In genomic region chr10:62512732-62513475, GRCh38 we compare ENCODE assay signal across 23 cellular contexts.
A peak's percentile ranks its signal among the peaks of the same experiment; 100 is the strongest.
DNase-seq lines count a peak whose midpoint lies in the region; ATAC-seq, FAIRE-seq and TF ChIP-seq lines count a peak whose summit lies in the region.
"Had no signal": no experiment of that assay in that cellular context is flagged by ENCODE, and none has a peak within 500 bp of the region (broad histone marks: within the 10 kb centered on the region; RNA-seq: fewer than 3 reads in every experiment).

No MANE protein-coding gene starts in this region.

- no peaks in the 10 kb centered on the region for H3K79me1 ChIP-seq in neuronal stem cell (ENCODE audit: low read depth, low read length)

- H4K8ac ChIP-seq in neuronal stem cell (ENCODE audit: low read depth, low read length) = no peak overlapping the region

- no peak overlapping the region for H2BK120ac ChIP-seq in neuronal stem cell (ENCODE audit: low read depth, low read length)

- no peak overlapping the region for H3K23ac ChIP-seq in neuronal stem cell (ENCODE audit: low read depth, low read length, poor library complexity)

- H3K36me3 ChIP-seq in mammary epithelial cell (ENCODE audit: insufficient read depth, low read length) (no peaks in the 10 kb centered on the region), neuronal stem cell (replicated peaks in 1 of 2; ENCODE audit: control insufficient read depth in 2 of 2, insufficient read depth in 2 of 2, low read length in 2 of 2) (no peaks in the 10 kb centered on the region)
- H3K36me3 ChIP-seq: right atrium auricular region, stomach had no signal

- no peaks in the 10 kb centered on the region for H3K9me3 ChIP-seq in mammary epithelial cell (replicated peaks; ENCODE audit: insufficient read depth, low read length)
- no peaks in the 10 kb centered on the region for H3K9me3 ChIP-seq in neuronal stem cell (replicated peaks in 1 of 2; ENCODE audit: control insufficient read depth in 2 of 2, insufficient read depth in 1 of 2, low read depth in 1 of 2, low read length in 2 of 2)
- H3K9me3 ChIP-seq: right atrium auricular region, stomach had no signal

- H3K4me3 Mint-ChIP-seq in MCF 10A (ENCODE audit: unreplicated experiment) = no peak overlapping the region
- H3K4me3 Mint-ChIP-seq: activated naive CD8-positive, alpha-beta T cell treated with anti-CD3 and anti-CD28 coated beads for 36 hours; activated T-helper 17 cell treated with anti-CD3 and anti-CD28 coated beads, Interleukin-2, amount 50 U/mL, for 72 hours; HFFc6; naive B cell; T-helper 17 cell; type B pancreatic cell had no signal

- no peak overlapping the region for H4K91ac ChIP-seq in neuronal stem cell (ENCODE audit: low read depth, low read length, poor library complexity)

- no peak overlapping the region for H2BK12ac ChIP-seq in neuronal stem cell (ENCODE audit: low read length)

- DNase-seq in mammary epithelial cell (peak; percentile 52), MCF 10A (ENCODE audit: unreplicated experiment) (no peak), RCC 7860 (ENCODE audit: low spot score) (peak; percentile 88), iris pigment epithelial cell (ENCODE audit: low read depth) (peak; percentile 10), urothelium cell line (ENCODE audit: low spot score) (no peak), neuronal stem cell (ENCODE audit: low spot score) (no peak), SHP77 (lab: John Stamatoyannopoulos, UW) (no peak)
- DNase-seq: 8988T; activated CD4-positive, alpha-beta T cell treated with anti-CD3 and anti-CD28 coated beads for 48 hours; activated naive CD8-positive, alpha-beta T cell treated with anti-CD3 and anti-CD28 coated beads for 36 hours; HFFc6; mesendoderm; naive B cell; NCI-H1105 treated with DMSO at 0.1 percent for 48 hours; NCI-H2107; NK-92 treated with Interleukin-12 subunit alpha and Interleukin-12 subunit beta, amount 100 ng/mL, for 24 hours; stomach; T-helper 17 cell had no signal

- H3K4ac ChIP-seq in neuronal stem cell (ENCODE audit: low read length) = no peak overlapping the region

- TF ChIP-seq CTCF in mammary epithelial cell (conservative IDR thresholded peaks at IDR 0.05 in 1 of 2, IDR thresholded peaks at IDR 0.05 in 1 of 2; ENCODE audit: extremely low read depth in 1 of 2, insufficient read depth in 1 of 2, low read depth in 1 of 2, low read length in 2 of 2) = no peak
- TF ChIP-seq CTCF in MCF 10A (IDR thresholded peaks at IDR 0.05; ENCODE audit: unreplicated experiment) = no peak

- 84% methylated on average over 5 of the region's 5 CpGs for WGBS in mammary epithelial cell (ENCODE audit: low coverage, missing lambda C conversion rate)
- WGBS in neuronal stem cell (ENCODE audit: extremely low coverage in 2 of 2, insufficient read length in 2 of 2, insufficient replicate concordance in 1 of 2), 2 donors = no CpG with 5 or more reads among the region's 5 CpGs

- dilution Hi-C loops in mammary epithelial cell (cut with HindIII; ENCODE audit: low sequenced_read_pairs) = no loop called here

- BruUV-seq in mammary epithelial cell (replicated peaks; lab: Mats Ljungman, UMichigan) (no TSS peak), MCF 10A (replicated peaks; lab: Mats Ljungman, UMichigan) (no TSS peak)

- no peak overlapping the region for H2AK5ac ChIP-seq in neuronal stem cell (ENCODE audit: low read depth, low read length)

- peaks cover 8% of the 10 kb centered on the region for H3K27me3 Mint-ChIP-seq in MCF 10A (ENCODE audit: insufficient read depth, unreplicated experiment)
- H3K27me3 Mint-ChIP-seq: activated naive CD8-positive, alpha-beta T cell treated with anti-CD3 and anti-CD28 coated beads for 36 hours had no signal

- H3K9ac ChIP-seq in mammary epithelial cell (ENCODE audit: insufficient read depth, low read length) = no peak overlapping the region
- no peak overlapping the region for H3K9ac ChIP-seq in neuronal stem cell (ENCODE audit: low read depth, low read length, poor library complexity)

- no peak overlapping the region for H2BK15ac ChIP-seq in neuronal stem cell (ENCODE audit: low read length)

- no peaks in the 10 kb centered on the region for H4K20me1 ChIP-seq in mammary epithelial cell (ENCODE audit: insufficient read depth, low read length)

- no peak overlapping the region for H3K27ac Mint-ChIP-seq in MCF 10A (ENCODE audit: low read depth, unreplicated experiment)
- H3K27ac Mint-ChIP-seq: activated naive CD8-positive, alpha-beta T cell treated with anti-CD3 and anti-CD28 coated beads for 36 hours; activated T-helper 17 cell treated with anti-CD3 and anti-CD28 coated beads, Interleukin-2, amount 50 U/mL, for 72 hours; HFFc6; T-helper 17 cell; type B pancreatic cell had no signal

- peaks cover 8% of the 10 kb centered on the region for H3K4me1 Mint-ChIP-seq in MCF 10A (ENCODE audit: insufficient read depth, unreplicated experiment)
- H3K4me1 Mint-ChIP-seq: activated T-helper 17 cell treated with anti-CD3 and anti-CD28 coated beads, Interleukin-2, amount 50 U/mL, for 72 hours had no signal

- intact Hi-C loops in mammary epithelial cell (cut with micrococcal nuclease) (no loop called here), MCF 10A (cut with micrococcal nuclease) (no loop called here)

- H3K4me3 ChIP-seq in mammary epithelial cell (replicated peaks in 1 of 3; ENCODE audit: insufficient read depth in 1 of 3, low read depth in 2 of 3, low read length in 3 of 3) (no peak overlapping the region), neuronal stem cell (ENCODE audit: low read length in 2 of 2) (no peak overlapping the region)
- H3K4me3 ChIP-seq: right atrium auricular region, SK-N-MC, stomach had no signal

- in situ Hi-C loops in mammary epithelial cell (cut with MboI; ENCODE audit: low sequenced_read_pairs in 2 of 2) = no loop called here

- no peak overlapping the region for H3K27ac ChIP-seq in mammary epithelial cell (ENCODE audit: insufficient read depth, low read depth, low read length)
- H3K27ac ChIP-seq in neuronal stem cell (replicated peaks; ENCODE audit: low read length) = no peak overlapping the region
- H3K27ac ChIP-seq: right atrium auricular region, SK-N-MC, stomach had no signal

- CTCF ChIA-PET in mammary epithelial cell (lab: Charles Lee; ENCODE audit: low non-redundant PET) = no interaction called here
- CTCF ChIA-PET in MCF 10A (lab: Yijun Ruan, JAX) = interaction anchor here (0.6 to 0.8 kb wide), 2 partner anchors 20 to 249 kb away, joined by 3 read pairs; no protein-coding TSS in a partner anchor

- no peaks in the 10 kb centered on the region for H3K79me2 ChIP-seq in mammary epithelial cell (ENCODE audit: insufficient read depth, low read length)

- H3K27me3 ChIP-seq in mammary epithelial cell (ENCODE audit: insufficient read depth, low read length) (no peaks in the 10 kb centered on the region), neuronal stem cell (ENCODE audit: control insufficient read depth in 3 of 3, insufficient read depth in 3 of 3, low read depth in 1 of 3, low read length in 3 of 3) (no peaks in the 10 kb centered on the region)
- H3K27me3 ChIP-seq: right atrium auricular region, stomach had no signal

- no peak for ATAC-seq in GM18868 (IDR thresholded peaks at IDR 0.05; ENCODE audit: unreplicated experiment)
- ATAC-seq: T-helper 17 cell had no signal

- POLR2A ChIA-PET in MCF 10A (lab: Yijun Ruan, JAX) = no interaction called here

- no peaks in the 10 kb centered on the region for H3K36me3 Mint-ChIP-seq in MCF 10A (ENCODE audit: insufficient read depth, unreplicated experiment)
- H3K36me3 Mint-ChIP-seq: activated naive CD8-positive, alpha-beta T cell treated with anti-CD3 and anti-CD28 coated beads for 36 hours; naive B cell; type B pancreatic cell had no signal

- H3K14ac ChIP-seq in neuronal stem cell (ENCODE audit: low read length) = no peak overlapping the region

- FAIRE-seq in RCC 7860 (lab: Jason Lieb, UNC) (peak; percentile 98), urothelium cell line (lab: Jason Lieb, UNC) (peak; percentile 23)

- H3K9me3 Mint-ChIP-seq in MCF 10A (ENCODE audit: unreplicated experiment) = no peaks in the 10 kb centered on the region
- H3K9me3 Mint-ChIP-seq: activated naive CD8-positive, alpha-beta T cell treated with anti-CD3 and anti-CD28 coated beads for 36 hours; activated T-helper 17 cell treated with anti-CD3 and anti-CD28 coated beads, Interleukin-2, amount 50 U/mL, for 72 hours; HFFc6; type B pancreatic cell had no signal

- H2AFZ ChIP-seq in mammary epithelial cell (ENCODE audit: low read depth, low read length) (no peak overlapping the region), neuronal stem cell (ENCODE audit: low read length) (no peak overlapping the region)

- H3K18ac ChIP-seq in neuronal stem cell (ENCODE audit: low read length) = no peak overlapping the region

- H3K4me1 ChIP-seq in mammary epithelial cell (ENCODE audit: insufficient read depth, low read length) (no peaks in the 10 kb centered on the region), neuronal stem cell (ENCODE audit: control insufficient read depth in 2 of 2, insufficient read depth in 1 of 2, low read depth in 1 of 2, low read length in 2 of 2) (no peaks in the 10 kb centered on the region)
- H3K4me1 ChIP-seq: stomach had no signal

- H3K4me2 ChIP-seq in mammary epithelial cell (ENCODE audit: insufficient read depth, low read depth, low read length) (no peak overlapping the region), neuronal stem cell (ENCODE audit: insufficient read depth, low read length, poor library complexity, severe bottlenecking) (no peak overlapping the region)

- H2BK5ac ChIP-seq in neuronal stem cell (ENCODE audit: low read length) = no peak overlapping the region

Comparison
In these comparisons a context has a peak if more than half of its experiments do, and no peak if none do; other contexts are left out.
1. DNase-seq: peak in mammary epithelial cell (single experiment), RCC 7860 (single experiment) and iris pigment epithelial cell (single experiment); none in MCF 10A (single experiment), urothelium cell line (single experiment), neuronal stem cell (single experiment) and SHP77 (0 of 2).